Comparison of ENCODE assay signal across 1 cellular context in genomic region chr14:22829661-22830328, GRCh38.
A peak's percentile ranks its signal among the peaks of the same experiment; 100 is the strongest.
TF ChIP-seq lines count a peak whose summit lies in the region.

MRPL52 (plus strand) TSS chr14:22829887; CDS start chr14:22829913, 26 bp downstream.

TF ChIP-seq in HepG2, 621 proteins besides CTCF, POLR2A, EP300 and RAD21 (continued from another document and continues in another):
- peak; percentile 86; the same call in 1 of the 2 replicates for TF ChIP-seq ZNF101 (CRISPR knock-in tag; IDR thresholded peaks at IDR 0.05; ENCODE audit: borderline replicate concordance, low read depth)
- peak; percentile 51; the same call in 1 of the 2 replicates for TF ChIP-seq ARID2 (CRISPR knock-in tag; IDR thresholded peaks at IDR 0.05; ENCODE audit: borderline replicate concordance)
- no peak for TF ChIP-seq RORA (CRISPR knock-in tag; IDR thresholded peaks at IDR 0.05)
- TF ChIP-seq TRAFD1 (CRISPR knock-in tag; IDR thresholded peaks at IDR 0.05; ENCODE audit: borderline replicate concordance): no peak; the same call in 1 of the 2 replicates
- TF ChIP-seq AKAP8 (CRISPR knock-in tag; IDR thresholded peaks at IDR 0.05): peak; percentile 37; the same call in 1 of the 2 replicates
- TF ChIP-seq ZNF337 (CRISPR knock-in tag; IDR thresholded peaks at IDR 0.05; ENCODE audit: borderline replicate concordance, low read depth): no peak; the same call in 1 of the 2 replicates
- TF ChIP-seq SRSF1 (optimal IDR thresholded peaks at IDR 0.05; ENCODE audit: low read depth, low read length): peak; percentile 39
- peak; percentile 90 for TF ChIP-seq ASH2L (IDR thresholded peaks at IDR 0.05; ENCODE audit: insufficient read length, low read depth, low read length)
- TF ChIP-seq ZNF17 (CRISPR knock-in tag; IDR thresholded peaks at IDR 0.05): no peak
- peak; percentile 96 for TF ChIP-seq KDM5B (CRISPR knock-in tag; IDR thresholded peaks at IDR 0.05; ENCODE audit: borderline replicate concordance)
- no peak for TF ChIP-seq PRPF4 (IDR thresholded peaks at IDR 0.05; ENCODE audit: low read depth, low read length, poor library complexity, severe bottlenecking)
- TF ChIP-seq CREBL2 (CRISPR knock-in tag; IDR thresholded peaks at IDR 0.05; ENCODE audit: borderline replicate concordance): no peak; the same call in 1 of the 2 replicates
- TF ChIP-seq GTF3A (CRISPR knock-in tag; conservative IDR thresholded peaks at IDR 0.05): peak; percentile 93; the same call in 1 of the 2 replicates
- no peak for TF ChIP-seq ZNF382 (CRISPR knock-in tag; IDR thresholded peaks at IDR 0.05; ENCODE audit: borderline replicate concordance)
- TF ChIP-seq SMC3 (IDR thresholded peaks at IDR 0.05; ENCODE audit: low read length): no peak
- no peak for TF ChIP-seq RBAK (CRISPR knock-in tag; IDR thresholded peaks at IDR 0.05)
- TF ChIP-seq ZFP36L1 (CRISPR knock-in tag; IDR thresholded peaks at IDR 0.05): no peak
- no peak for TF ChIP-seq NFATC3 (CRISPR knock-in tag; IDR thresholded peaks at IDR 0.05)
- 0 out of 2 replicates have a peak, but pooled peaks have one; percentile 75 for TF ChIP-seq XBP1 (CRISPR knock-in tag; IDR thresholded peaks at IDR 0.05)
- TF ChIP-seq MATR3 (CRISPR knock-in tag; IDR thresholded peaks at IDR 0.05): no peak
- 0 out of 2 replicates have a peak, but pooled peaks have one; percentile 7 for TF ChIP-seq BATF2 (CRISPR knock-in tag; IDR thresholded peaks at IDR 0.05)
- peak; percentile 82 for TF ChIP-seq AGO1 (IDR thresholded peaks at IDR 0.05; ENCODE audit: low read depth, low read length, poor library complexity, severe bottlenecking)
- peak; percentile 34; the same call in 1 of the 2 replicates for TF ChIP-seq BCL3 (CRISPR knock-in tag; IDR thresholded peaks at IDR 0.05)
- peak; percentile 66; the same call in 1 of the 2 replicates for TF ChIP-seq ZNF160 (CRISPR knock-in tag; IDR thresholded peaks at IDR 0.05)
- TF ChIP-seq ZNF362 (CRISPR knock-in tag; IDR thresholded peaks at IDR 0.05; ENCODE audit: borderline replicate concordance): 0 out of 2 replicates have a peak, but pooled peaks have one; percentile 17
- TF ChIP-seq HNF4A (CRISPR knock-in tag; IDR thresholded peaks at IDR 0.05): no peak
- TF ChIP-seq TBX2 (CRISPR knock-in tag; IDR thresholded peaks at IDR 0.05; ENCODE audit: borderline replicate concordance): peak; percentile 72
- no peak for TF ChIP-seq ISX (CRISPR knock-in tag; conservative IDR thresholded peaks at IDR 0.05)
- TF ChIP-seq ZNF549 (CRISPR knock-in tag; IDR thresholded peaks at IDR 0.05): 0 out of 2 replicates have a peak, but pooled peaks have one; percentile 57
- no peak for TF ChIP-seq ZBTB10 (CRISPR knock-in tag; IDR thresholded peaks at IDR 0.05; ENCODE audit: borderline replicate concordance)
- TF ChIP-seq RELA (CRISPR knock-in tag; IDR thresholded peaks at IDR 0.05): no peak
- no peak for TF ChIP-seq JUND (CRISPR knock-in tag; IDR thresholded peaks at IDR 0.05)
- no peak for TF ChIP-seq DR1 (CRISPR knock-in tag; IDR thresholded peaks at IDR 0.05)
- no peak for TF ChIP-seq ZNF234 (CRISPR knock-in tag; conservative IDR thresholded peaks at IDR 0.05)
- TF ChIP-seq ZMAT5 (CRISPR knock-in tag; IDR thresholded peaks at IDR 0.05; ENCODE audit: borderline replicate concordance, low read depth): no peak
- TF ChIP-seq ZNF678 (CRISPR knock-in tag; IDR thresholded peaks at IDR 0.05): peak; percentile 90; the same call in 1 of the 2 replicates
- no peak for TF ChIP-seq CSRNP2 (CRISPR knock-in tag; conservative IDR thresholded peaks at IDR 0.05; ENCODE audit: low read depth)
- TF ChIP-seq ZNF235 (CRISPR knock-in tag; IDR thresholded peaks at IDR 0.05; ENCODE audit: borderline replicate concordance): no peak; the same call in 1 of the 2 replicates
- TF ChIP-seq YEATS2 (CRISPR knock-in tag; IDR thresholded peaks at IDR 0.05; ENCODE audit: borderline replicate concordance): peak; percentile 87; the same call in 1 of the 2 replicates
- TF ChIP-seq PPARG (CRISPR knock-in tag; conservative IDR thresholded peaks at IDR 0.05): peak; percentile 36
- no peak for TF ChIP-seq MYNN (CRISPR knock-in tag; IDR thresholded peaks at IDR 0.05; ENCODE audit: low read depth)
- TF ChIP-seq CHD4 (IDR thresholded peaks at IDR 0.05; ENCODE audit: borderline replicate concordance, low read length): no peak
- TF ChIP-seq LBX2 (CRISPR knock-in tag; IDR thresholded peaks at IDR 0.05; ENCODE audit: borderline replicate concordance): peak; percentile 73
- no peak; the same call in 1 of the 2 replicates for TF ChIP-seq ZFP41 (CRISPR knock-in tag; IDR thresholded peaks at IDR 0.05; ENCODE audit: borderline replicate concordance)
- 0 out of 2 replicates have a peak, but pooled peaks have one; percentile 16 for TF ChIP-seq AFF4 (CRISPR knock-in tag; IDR thresholded peaks at IDR 0.05)
- peak; percentile 98 for TF ChIP-seq ZNF350 (CRISPR knock-in tag; IDR thresholded peaks at IDR 0.05; ENCODE audit: borderline replicate concordance, low read depth)
- no peak; the same call in 1 of the 2 replicates for TF ChIP-seq GLI4 (CRISPR knock-in tag; IDR thresholded peaks at IDR 0.05; ENCODE audit: borderline replicate concordance)
- no peak for TF ChIP-seq MAFF (IDR thresholded peaks at IDR 0.05; ENCODE audit: low read depth, low read length)
- TF ChIP-seq AHR (CRISPR knock-in tag; IDR thresholded peaks at IDR 0.05): peak; percentile 78; the same call in 1 of the 2 replicates
- peak; percentile 66; the same call in 1 of the 2 replicates for TF ChIP-seq ZKSCAN5 (CRISPR knock-in tag; IDR thresholded peaks at IDR 0.05)
- TF ChIP-seq SATB2 (CRISPR knock-in tag; IDR thresholded peaks at IDR 0.05): no peak
- peak; percentile 2; the same call in 1 of the 2 replicates for TF ChIP-seq ZBTB33 (CRISPR knock-in tag; IDR thresholded peaks at IDR 0.05)
- no peak for TF ChIP-seq ZNF484 (CRISPR knock-in tag; IDR thresholded peaks at IDR 0.05; ENCODE audit: borderline replicate concordance, low read depth)
